In genomic region chr7:77008000-77008399, GRCh38 we compare ENCODE assay signal across 11 cellular contexts. TPM values are rescaled to one million over a fixed set of nuclear protein-coding genes. Genes with fewer than 3 reads are reported as not detected.
DNase-seq lines count a peak whose midpoint lies in the region; ATAC-seq, FAIRE-seq and TF ChIP-seq lines count a peak whose summit lies in the region.
"Not testable (repeated sequence)": the region's sequence is repeated elsewhere in the genome, so short reads cannot be mapped to it uniquely, and the experiment has no call there.
"Had no signal": no experiment of that assay in that cellular context is flagged by ENCODE, and none has a peak within 500 bp of the region (broad histone marks: within the 10 kb centered on the region; RNA-seq: fewer than 3 reads in every experiment).

No MANE protein-coding gene starts in this region.

- TF ChIP-seq EP300 in Ishikawa (IDR thresholded peaks at IDR 0.05; ENCODE audit: borderline replicate concordance): 0 out of 2 replicates have a peak, but pooled peaks have one; percentile 12

- DNase-seq in COLO668 (lab: John Stamatoyannopoulos, UW; ENCODE audit: unreplicated experiment): peak; percentile 11
- peak; percentile 81 for DNase-seq in RPMI7951 (ENCODE audit: low read depth)
- DNase-seq in bronchial epithelial cell (ENCODE audit: low read depth): peak; percentile 94
- DNase-seq in foreskin fibroblast: peak; percentile 80 to 84
- DNase-seq in left colon: peak; percentile 74 to 91
- DNase-seq in osteoblast (ENCODE audit: insufficient read length, low spot score, missing footprints): peak; percentile 93
- DNase-seq in tibial artery: peak; percentile 90 to 93

- not testable (repeated sequence) for H3K27ac ChIP-seq in osteoblast (ENCODE audit: low read depth, low read length)
- H3K27ac ChIP-seq in tibial artery: peak overlapping the region in 1 of 2 donors; percentile 33

- not testable (repeated sequence) for H3K79me2 ChIP-seq in osteoblast (ENCODE audit: insufficient read depth, low read length)

- not testable (repeated sequence) for H4K20me1 ChIP-seq in osteoblast (ENCODE audit: insufficient read depth, low read length)

- H3K4me3 ChIP-seq in bronchial epithelial cell (ENCODE audit: low read depth, low read length); foreskin fibroblast (ENCODE audit: low read depth in 1 of 2, low read length in 2 of 2); osteoblast (ENCODE audit: insufficient read depth, low read length); tibial artery: not testable (repeated sequence)

- intact Hi-C loops in left colon (cut with DNase I, micrococcal nuclease); tibial artery (cut with DNase I; ENCODE audit: low total_unique reads): not testable (repeated sequence)

- H2AFZ ChIP-seq in osteoblast (ENCODE audit: low read length): not testable (repeated sequence)

- ATAC-seq in left colon: peak; percentile 70

- not testable (repeated sequence) for H3K4me2 ChIP-seq in osteoblast (ENCODE audit: insufficient read depth, low read length)

- not testable (repeated sequence) for H3K36me3 ChIP-seq in bronchial epithelial cell (ENCODE audit: control insufficient read depth, insufficient read depth, low read length); osteoblast (ENCODE audit: insufficient read depth, low read length)
- peaks cover 0 to 18% (median under 1%) of the 10 kb centered on the region in 3 donors for H3K36me3 ChIP-seq in tibial artery

- H3K9me3 ChIP-seq in osteoblast (ENCODE audit: low read depth, low read length); tibial artery: not testable (repeated sequence)

- H3K4me1 ChIP-seq in osteoblast (ENCODE audit: insufficient read depth, low read length); tibial artery: not testable (repeated sequence)

- not testable (repeated sequence) for TF ChIP-seq RAD21 in Ishikawa (IDR thresholded peaks at IDR 0.05; ENCODE audit: low read depth)

- not testable (repeated sequence) for TF ChIP-seq CTCF in bronchial epithelial cell (IDR thresholded peaks at IDR 0.05; ENCODE audit: insufficient read depth, low read length, severe bottlenecking); foreskin fibroblast (IDR thresholded peaks at IDR 0.05; ENCODE audit: low read depth, low read length); osteoblast (IDR thresholded peaks at IDR 0.05; ENCODE audit: extremely low read depth, low read depth, low read length); tibial artery (IDR thresholded peaks at IDR 0.05)

- not testable (repeated sequence) for H3K27me3 ChIP-seq in bronchial epithelial cell (ENCODE audit: control insufficient read depth, insufficient read depth, low read length); osteoblast (ENCODE audit: insufficient read depth, low read length); tibial artery

- not testable (repeated sequence) for FAIRE-seq in bronchial epithelial cell (lab: Jason Lieb, UNC)

TF ChIP-seq in Ishikawa, 13 proteins besides CTCF, POLR2A, EP300 and RAD21:
- TF ChIP-seq ZBTB7A (IDR thresholded peaks at IDR 0.05; ENCODE audit: low read depth): 0 out of 2 replicates have a peak, but pooled peaks have one; percentile 31

RNA-seq across cellular contexts. Expression of gene SPDYE17, which starts 24.2 kb away (rescaled TPM):
- total RNA-seq in RPMI7951 (2014; rRNA removed; shearing (Covaris generic)): not detected in 2 replicates
- total RNA-seq in bronchial epithelial cell (not detected in 2 replicates), left colon (not detected), osteoblast (not detected in 2 replicates)
- total RNA-seq: activated CD4-positive, alpha-beta memory T cell treated with anti-CD3 and anti-CD28 coated beads for 36 hours; activated naive CD8-positive, alpha-beta T cell treated with anti-CD3 and anti-CD28 coated beads for 36 hours; temporal lobe had no signal

RNA-seq across cellular contexts. Expression of gene SPDYE18, which starts 54.4 kb away (rescaled TPM):
- total RNA-seq in RPMI7951 (2014; rRNA removed; shearing (Covaris generic)): 0.59 TPM in 1 of 2 replicates, not detected in the other
- total RNA-seq in bronchial epithelial cell (0.13 TPM in 1 of 2 replicates, not detected in the other), left colon (under 1 TPM; 0.42 to 0.46 TPM), osteoblast (not detected in 2 replicates)
- total RNA-seq: activated CD4-positive, alpha-beta memory T cell treated with anti-CD3 and anti-CD28 coated beads for 36 hours had no signal

Comparison
In these comparisons a context has a peak if more than half of its experiments do, and no peak if none do; other contexts are left out.
1. DNase-seq: peak in every context shown above with its lines; median percentile 94 in bronchial epithelial cell; 93 in osteoblast; 92 in tibial artery; 82 in left colon; 82 in foreskin fibroblast; 81 in RPMI7951; 11 in COLO668.